16 cellular contexts compared by ENCODE assay signal in genomic region chr4:61204353-61204752, GRCh38. TPM values are rescaled to one million over a fixed set of nuclear protein-coding genes. Genes with fewer than 3 reads are reported as not detected.
A peak's percentile ranks its signal among the peaks of the same experiment; 100 is the strongest.
DNase-seq lines count a peak whose midpoint lies in the region; ATAC-seq, FAIRE-seq and TF ChIP-seq lines count a peak whose summit lies in the region.
"Had no signal": no experiment of that assay in that cellular context is flagged by ENCODE, and none has a peak within 500 bp of the region (broad histone marks: within the 10 kb centered on the region; RNA-seq: fewer than 3 reads in every experiment).

No MANE protein-coding gene starts in this region.

- POLR2A ChIA-PET in WTC11 (lab: Charles Lee), result no interaction called here

- H3K36me3 ChIP-seq in keratinocyte (ENCODE audit: control insufficient read depth in 2 of 2, extremely low read depth in 1 of 2, insufficient read depth in 2 of 2, low read length in 2 of 2), result no peaks in the 10 kb centered on the region
- H3K36me3 ChIP-seq in SJCRH30, result no peaks in the 10 kb centered on the region
- H3K36me3 ChIP-seq: transverse colon had no signal

- H4K20me1 ChIP-seq in keratinocyte (ENCODE audit: control insufficient read depth, extremely low read depth, insufficient read depth, low read length), result no peaks in the 10 kb centered on the region

- dilution Hi-C loops in keratinocyte (cut with MboI; ENCODE audit: extremely low pct_ligation_motif_present, low sequenced_read_pairs), result no loop called here

- TF ChIP-seq CTCF in WTC11 (IDR thresholded peaks at IDR 0.05) (no peak), keratinocyte (optimal IDR thresholded peaks at IDR 0.05 in 1 of 3, IDR thresholded peaks at IDR 0.05 in 1 of 3, conservative IDR thresholded peaks at IDR 0.05 in 1 of 3; ENCODE audit: extremely low read depth in 1 of 3, insufficient read depth in 2 of 3, low read length in 3 of 3) (no peak)

- H3K27me3 ChIP-seq in keratinocyte (ENCODE audit: control insufficient read depth, extremely low read depth, insufficient read depth, low read length), result peaks cover 36% of the 10 kb centered on the region
- peaks cover 27% of the 10 kb centered on the region for H3K27me3 ChIP-seq in SJCRH30

- peak; percentile 72 for FAIRE-seq in keratinocyte (lab: Jason Lieb, UNC)
- FAIRE-seq: colon had no signal

- no peak overlapping the region for H3K9ac ChIP-seq in keratinocyte (ENCODE audit: control insufficient read depth, extremely low read depth, insufficient read depth, low read length)

- H3K4me3 Mint-ChIP-seq in WTC11, result peak overlapping the region; percentile 14; the same call in 1 of the 2 replicates
- H3K4me3 Mint-ChIP-seq: natural killer cell treated with Interleukin-12 subunit alpha and Interleukin-12 subunit beta and Interleukin-15 and Interleukin-18, amount 100 ng/mL, for 72 hours had no signal

- peaks cover 7% of the 10 kb centered on the region for H3K36me3 Mint-ChIP-seq in WTC11

- no peak for ATAC-seq in WTC11
- ATAC-seq: natural killer cell treated with Interleukin-12 subunit alpha and Interleukin-12 subunit beta and Interleukin-15 and Interleukin-18, amount 100 ng/mL, for 72 hours; Panc1 had no signal

- H3K4me1 Mint-ChIP-seq in WTC11, result peaks cover 40% of the 10 kb centered on the region

- H3K4me1 ChIP-seq in keratinocyte (ENCODE audit: control insufficient read depth, extremely low read depth, insufficient read depth, low read length), result peaks cover 23% of the 10 kb centered on the region
- no peaks in the 10 kb centered on the region for H3K4me1 ChIP-seq in SJCRH30

- H2AFZ ChIP-seq in keratinocyte (ENCODE audit: control insufficient read depth, low read length), result no peak overlapping the region

- DNase-seq in A172 (ENCODE audit: low spot score) (peak; percentile 19), HS-27A (ENCODE audit: low read depth) (peak; percentile 36), WTC11 (ENCODE audit: low spot score) (no peak), keratinocyte (ENCODE audit: low read depth, low spot score) (peak; percentile 53), SJCRH30 (no peak), ureter (ENCODE audit: low spot score) (no peak)
- DNase-seq in activated effector memory CD4-positive, alpha-beta T cell treated with anti-CD3 and anti-CD28 coated beads, Interleukin-2, amount 50 U/mL, for 16 hours, result no peak
- DNase-seq in stimulated activated CD4-positive, alpha-beta T cell treated with anti-CD3 and anti-CD28 coated beads, Interleukin-2, amount 100 ng/mL, for 48 hours, result no peak
- DNase-seq: activated T-cell treated with anti-CD3 and anti-CD28 coated beads, Interleukin-2, amount 50 U/mL, for 48 hours; AML-193; NCI-H1105; transverse colon had no signal

- H3K79me2 ChIP-seq in keratinocyte (ENCODE audit: control insufficient read depth, insufficient read depth, low read length), result no peaks in the 10 kb centered on the region

- H3K4me3 ChIP-seq in keratinocyte (ENCODE audit: control insufficient read depth in 2 of 3, extremely low read depth in 1 of 3, insufficient read depth in 2 of 3, low read depth in 1 of 3, low read length in 3 of 3) (no peak overlapping the region), SJCRH30 (no peak overlapping the region)
- H3K4me3 ChIP-seq: transverse colon had no signal

- no peaks in the 10 kb centered on the region for H3K9me3 ChIP-seq in keratinocyte (ENCODE audit: control insufficient read depth, low read depth, low read length)
- H3K9me3 ChIP-seq in SJCRH30 (replicated peaks), result no peaks in the 10 kb centered on the region
- H3K9me3 ChIP-seq: transverse colon had no signal

- H3K9me3 Mint-ChIP-seq in WTC11, result peaks cover 7% of the 10 kb centered on the region

- no peak overlapping the region for H3K27ac Mint-ChIP-seq in WTC11
- H3K27ac Mint-ChIP-seq: natural killer cell treated with Interleukin-12 subunit alpha and Interleukin-12 subunit beta and Interleukin-15 and Interleukin-18, amount 100 ng/mL, for 72 hours had no signal

- CTCF ChIA-PET in WTC11 (lab: Charles Lee), result no interaction called here

- H3K27ac ChIP-seq in keratinocyte (ENCODE audit: control insufficient read depth, insufficient read depth, low read length) (no peak overlapping the region), SJCRH30 (no peak overlapping the region)
- H3K27ac ChIP-seq: VCaP had no signal

- no peaks in the 10 kb centered on the region for H3K9me1 ChIP-seq in keratinocyte (ENCODE audit: control insufficient read depth, extremely low read depth, insufficient read depth, low read length)

- peaks cover 47% of the 10 kb centered on the region for H3K27me3 Mint-ChIP-seq in WTC11 (ENCODE audit: low read depth)

- H3K4me2 ChIP-seq in keratinocyte (ENCODE audit: control insufficient read depth, extremely low read depth, insufficient read depth, low read depth, low read length), result peak overlapping the region; percentile 10

TF ChIP-seq in WTC11, 78 proteins besides CTCF, POLR2A, EP300 and RAD21:
- TF ChIP-seq FOXJ3 (CRISPR knock-in tag; IDR thresholded peaks at IDR 0.05; ENCODE audit: borderline replicate concordance), result no peak

RNA-seq across cellular contexts. Expression of gene ADGRL3, which starts 4.2 kb away (rescaled TPM):
- total RNA-seq in A172 (2014; rRNA removed; shearing (Covaris generic)), result 1.0 and 5.4 TPM in 2 replicates
- total RNA-seq in WTC11 (2021) (8.7 to 9.8 TPM (median 9.7 TPM) in 3 replicates), ureter (17.9 TPM)
- polyA plus RNA-seq in keratinocyte, result 0.16 to 0.55 TPM (median 0.18 TPM) in 3 replicates
- polyA plus RNA-seq in keratinocyte (2011; ENCODE audit: low read depth), result not detected
- 0.10 and 0.29 TPM in 2 replicates for polyA plus RNA-seq in keratinocyte (2011; cell fraction: cytosol; rRNA removed)
- 0.83 and 1.0 TPM in 2 replicates for polyA plus RNA-seq in keratinocyte (2011; cell fraction: nucleus; rRNA removed)
- 0.03 and 0.14 TPM in 2 replicates for polyA plus RNA-seq in keratinocyte (2012; ENCODE audit: low replicate concordance)
- 0.23 to 2.3 TPM (median 1.5 TPM) in 3 replicates for polyA minus RNA-seq in keratinocyte
- polyA minus RNA-seq in keratinocyte (2011; cell fraction: cytosol; rRNA and poly(A)+ RNA removed), result not detected
- 1.7 and 3.1 TPM in 2 replicates for polyA minus RNA-seq in keratinocyte (2011; cell fraction: nucleus; rRNA and poly(A)+ RNA removed)
- 0.35 and 0.40 TPM in 2 replicates for total RNA-seq in SJCRH30 (2014; rRNA removed; shearing (Covaris generic))
- total RNA-seq: natural killer cell treated with Interleukin-12 subunit alpha and Interleukin-12 subunit beta and Interleukin-15 and Interleukin-18, amount 100 ng/mL, for 72 hours had no signal

Comparison
In these comparisons a context has a peak if more than half of its experiments do, and no peak if none do; other contexts are left out.
1. DNase-seq: peak in A172 (single experiment), HS-27A (single experiment) and keratinocyte (single experiment); none in WTC11 (single experiment), activated effector memory CD4-positive, alpha-beta T cell treated with anti-CD3 and anti-CD28 coated beads, Interleukin-2, amount 50 U/mL, for 16 hours (single experiment), SJCRH30 (0 of 2), ureter (single experiment) and stimulated activated CD4-positive, alpha-beta T cell treated with anti-CD3 and anti-CD28 coated beads, Interleukin-2, amount 100 ng/mL, for 48 hours (0 of 2).